ENCODE assay signal across 34 cellular contexts in the genomic region with DNA sequence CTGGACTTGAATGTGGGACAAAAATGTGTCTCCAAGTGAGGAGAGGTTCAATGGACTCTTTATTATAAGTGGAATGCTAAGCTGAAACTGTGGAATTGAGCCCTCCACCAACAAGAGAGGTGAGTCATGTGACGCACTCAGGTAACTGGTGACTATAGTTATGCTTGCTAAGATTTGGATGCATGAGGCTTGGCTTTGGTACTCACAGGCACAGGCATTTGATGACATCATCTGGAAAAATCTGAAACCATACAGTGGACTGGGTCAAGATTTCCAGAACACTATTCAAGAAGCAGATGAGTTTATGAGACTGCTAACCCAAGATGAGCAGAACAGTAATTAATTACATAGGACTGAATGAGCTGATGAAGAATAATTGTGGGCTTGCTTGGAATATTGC. TPM values are rescaled to one million over a fixed set of nuclear protein-coding genes. Genes with fewer than 3 reads are reported as not detected.
DNase-seq lines count a peak whose midpoint lies in the region; ATAC-seq, FAIRE-seq and TF ChIP-seq lines count a peak whose summit lies in the region.
"Had no signal": no experiment of that assay in that cellular context is flagged by ENCODE, and none has a peak within 500 bp of the region (broad histone marks: within the 10 kb centered on the region; RNA-seq: fewer than 3 reads in every experiment).

No MANE protein-coding gene starts in this region.

- H3K36me3 ChIP-seq in HEK293 (ENCODE audit: control insufficient read depth in 2 of 2, insufficient read depth in 1 of 2, low read length in 2 of 2) (no peaks in the 10 kb centered on the region), bronchial epithelial cell (ENCODE audit: control insufficient read depth, insufficient read depth, low read length) (no peaks in the 10 kb centered on the region), psoas muscle (ENCODE audit: insufficient read depth in 1 of 2, low read depth in 1 of 2) (no peaks in the 10 kb centered on the region)
- H3K36me3 ChIP-seq: BE2C, BLaER1 had no signal

- H3K9me3 ChIP-seq in HEK293 (ENCODE audit: control insufficient read depth, insufficient read depth, low read depth, low read length) (no peaks in the 10 kb centered on the region), psoas muscle (no peaks in the 10 kb centered on the region)
- H3K9me3 ChIP-seq: BE2C had no signal

- H3K27ac ChIP-seq in HEK293 (ENCODE audit: extremely low read depth, low read depth, low read length) = no peak overlapping the region
- no peak overlapping the region for H3K27ac ChIP-seq in psoas muscle
- H3K27ac ChIP-seq: BLaER1 had no signal

- CTCF ChIA-PET in HEK293 (lab: Yijun Ruan, JAX) = no interaction called here

- TF ChIP-seq CTCF in HEK293 (tag by site-specific recombination; IDR thresholded peaks at IDR 0.05) (no peak), bronchial epithelial cell (IDR thresholded peaks at IDR 0.05; ENCODE audit: insufficient read depth, low read length, severe bottlenecking) (no peak), epithelial cell of esophagus (IDR thresholded peaks at IDR 0.05; ENCODE audit: insufficient read depth, low read depth, low read length, missing control alignments) (no peak), psoas muscle (IDR thresholded peaks at IDR 0.05) (no peak)

- peaks cover 7% of the 10 kb centered on the region for H3K27me3 Mint-ChIP-seq in activated T-cell treated with anti-CD3 and anti-CD28 coated beads, Interleukin-2, amount 50 U/mL, for 4 hours (ENCODE audit: low read depth)

- DNase-seq in bronchial epithelial cell (ENCODE audit: low read depth) = peak; percentile 13
- DNase-seq in epithelial cell of esophagus (ENCODE audit: low read depth) = peak; percentile 8
- no peak for DNase-seq in psoas muscle
- DNase-seq in activated T-cell treated with anti-CD3 and anti-CD28 coated beads, Interleukin-2, amount 50 U/mL, for 4 hours = no peak
- DNase-seq in NCI-H2196 (lab: John Stamatoyannopoulos, UW; ENCODE audit: unreplicated experiment) = no peak
- DNase-seq in D341Med (ENCODE audit: low spot score) = no peak
- DNase-seq: 8988T; ACHN; BE2C; C1 segment of cervical spinal cord; CD4-positive, alpha-beta memory T cell; CD4-positive, CD25-positive, alpha-beta regulatory T cell; CD8-positive, alpha-beta memory T cell; COR-L47; DMS 273 treated with DMSO at 0.1 percent for 48 hours; DMS153; DMS53; DMS79; DND-41; EL; GDM1 had no signal

- no peak for ATAC-seq in psoas muscle
- ATAC-seq in activated T-cell treated with anti-CD3 and anti-CD28 coated beads, Interleukin-2, amount 50 U/mL, for 4 hours = no peak
- ATAC-seq: GM12878 had no signal

- no peaks in the 10 kb centered on the region for H3K4me1 ChIP-seq in HEK293 (ENCODE audit: control insufficient read depth, insufficient read depth, low read length)
- H3K4me1 ChIP-seq in psoas muscle = no peaks in the 10 kb centered on the region
- H3K4me1 ChIP-seq: BE2C had no signal

- POLR2A ChIA-PET in HEK293 (lab: Yijun Ruan, JAX) = no interaction called here

- no peaks in the 10 kb centered on the region for H3K36me3 Mint-ChIP-seq in activated T-cell treated with anti-CD3 and anti-CD28 coated beads, Interleukin-2, amount 50 U/mL, for 4 hours (ENCODE audit: insufficient read depth)
- H3K36me3 Mint-ChIP-seq: CD14-positive monocyte; CD4-positive, alpha-beta memory T cell; CD4-positive, CD25-positive, alpha-beta regulatory T cell; CD8-positive, alpha-beta memory T cell had no signal

- intact Hi-C loops in psoas muscle (cut with DNase I) = no loop called here

- FAIRE-seq in bronchial epithelial cell (lab: Jason Lieb, UNC) = no peak
- FAIRE-seq: A204.1, D721Med, GM12878, GM12892, GM18507 had no signal

- WGBS in psoas muscle, 3 donors = 97 to 100% (median 97%) methylated on average over 1 of the region's 1 CpG

- H3K9me3 Mint-ChIP-seq in activated T-cell treated with anti-CD3 and anti-CD28 coated beads, Interleukin-2, amount 50 U/mL, for 4 hours = peaks cover 15% of the 10 kb centered on the region

- no peak for TF ChIP-seq EP300 in Ishikawa (IDR thresholded peaks at IDR 0.05; ENCODE audit: borderline replicate concordance)

- no peak for TF ChIP-seq RAD21 in Ishikawa (IDR thresholded peaks at IDR 0.05; ENCODE audit: low read depth)

- H3K27me3 ChIP-seq in bronchial epithelial cell (ENCODE audit: control insufficient read depth, insufficient read depth, low read length) (no peaks in the 10 kb centered on the region), psoas muscle (ENCODE audit: insufficient read depth in 3 of 3, low read length in 2 of 3) (no peaks in the 10 kb centered on the region)
- H3K27me3 ChIP-seq: BE2C, BLaER1 had no signal

- no peaks in the 10 kb centered on the region for H3K4me1 Mint-ChIP-seq in activated T-cell treated with anti-CD3 and anti-CD28 coated beads, Interleukin-2, amount 50 U/mL, for 4 hours (ENCODE audit: low read depth)
- H3K4me1 Mint-ChIP-seq: CD4-positive, alpha-beta memory T cell; CD4-positive, CD25-positive, alpha-beta regulatory T cell; CD8-positive, alpha-beta memory T cell had no signal

- no peak overlapping the region for H3K4me3 ChIP-seq in HEK293 (ENCODE audit: low read depth, low read length)
- H3K4me3 ChIP-seq in bronchial epithelial cell (ENCODE audit: low read depth, low read length) = no peak overlapping the region
- no peak overlapping the region for H3K4me3 ChIP-seq in epithelial cell of esophagus (ENCODE audit: low read length)
- no peak overlapping the region for H3K4me3 ChIP-seq in psoas muscle
- H3K4me3 ChIP-seq: BLaER1, GM12878 had no signal

- no peak overlapping the region for H3K4me3 Mint-ChIP-seq in activated T-cell treated with anti-CD3 and anti-CD28 coated beads, Interleukin-2, amount 50 U/mL, for 4 hours
- H3K4me3 Mint-ChIP-seq: CD14-positive monocyte; CD4-positive, alpha-beta memory T cell; CD4-positive, CD25-positive, alpha-beta regulatory T cell; CD8-positive, alpha-beta memory T cell had no signal

TF ChIP-seq in HEK293, 187 proteins besides CTCF, POLR2A, EP300 and RAD21:
- TF ChIP-seq, protein P1, sequence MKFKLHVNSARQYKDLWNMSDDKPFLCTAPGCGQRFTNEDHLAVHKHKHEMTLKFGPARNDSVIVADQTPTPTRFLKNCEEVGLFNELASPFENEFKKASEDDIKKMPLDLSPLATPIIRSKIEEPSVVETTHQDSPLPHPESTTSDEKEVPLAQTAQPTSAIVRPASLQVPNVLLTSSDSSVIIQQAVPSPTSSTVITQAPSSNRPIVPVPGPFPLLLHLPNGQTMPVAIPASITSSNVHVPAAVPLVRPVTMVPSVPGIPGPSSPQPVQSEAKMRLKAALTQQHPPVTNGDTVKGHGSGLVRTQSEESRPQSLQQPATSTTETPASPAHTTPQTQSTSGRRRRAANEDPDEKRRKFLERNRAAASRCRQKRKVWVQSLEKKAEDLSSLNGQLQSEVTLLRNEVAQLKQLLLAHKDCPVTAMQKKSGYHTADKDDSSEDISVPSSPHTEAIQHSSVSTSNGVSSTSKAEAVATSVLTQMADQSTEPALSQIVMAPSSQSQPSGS (tag by site-specific recombination; IDR thresholded peaks at IDR 0.05; ENCODE audit: low read depth) = 0 out of 2 replicates have a peak, but pooled peaks have one; percentile 15
- TF ChIP-seq ZNF202 (tag by site-specific recombination; IDR thresholded peaks at IDR 0.05; ENCODE audit: borderline replicate concordance) (no peak), ZNF571 (tag by site-specific recombination; IDR thresholded peaks at IDR 0.05) (no peak), ZNF157 (tag by site-specific recombination; IDR thresholded peaks at IDR 0.05) (no peak)

TF ChIP-seq in Ishikawa, 13 proteins besides CTCF, POLR2A, EP300 and RAD21:
- TF ChIP-seq EGR1 (IDR thresholded peaks at IDR 0.05) = no peak
- TF ChIP-seq, protein P2, sequence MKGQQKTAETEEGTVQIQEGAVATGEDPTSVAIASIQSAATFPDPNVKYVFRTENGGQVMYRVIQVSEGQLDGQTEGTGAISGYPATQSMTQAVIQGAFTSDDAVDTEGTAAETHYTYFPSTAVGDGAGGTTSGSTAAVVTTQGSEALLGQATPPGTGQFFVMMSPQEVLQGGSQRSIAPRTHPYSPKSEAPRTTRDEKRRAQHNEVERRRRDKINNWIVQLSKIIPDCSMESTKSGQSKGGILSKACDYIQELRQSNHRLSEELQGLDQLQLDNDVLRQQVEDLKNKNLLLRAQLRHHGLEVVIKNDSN (IDR thresholded peaks at IDR 0.05) = 0 out of 2 replicates have a peak, but pooled peaks have one; percentile 18

RNA-seq across cellular contexts. Expression of gene SULT1C3, which starts 15.7 kb away (rescaled TPM):
- total RNA-seq in bronchial epithelial cell (not detected in 2 replicates), psoas muscle (not detected)
- polyA plus RNA-seq in psoas muscle = not detected
- total RNA-seq in activated T-cell treated with anti-CD3 and anti-CD28 coated beads, Interleukin-2, amount 50 U/mL, for 4 hours = not detected
- total RNA-seq: A673; CD4-positive, alpha-beta memory T cell; CD4-positive, CD25-positive, alpha-beta regulatory T cell; CD8-positive, alpha-beta memory T cell; Daoy; G401; GM12878 had no signal
- polyA plus RNA-seq: AG04450; CD14-positive monocyte; CD4-positive, alpha-beta memory T cell; CD4-positive, CD25-positive, alpha-beta regulatory T cell; CD8-positive, alpha-beta memory T cell; GM12878 had no signal

Comparison
In these comparisons a context has a peak if more than half of its experiments do, and no peak if none do; other contexts are left out.
1. DNase-seq: peak in bronchial epithelial cell (single experiment) and epithelial cell of esophagus (single experiment); none in psoas muscle (0 of 2), activated T-cell treated with anti-CD3 and anti-CD28 coated beads, Interleukin-2, amount 50 U/mL, for 4 hours (single experiment), NCI-H2196 (single experiment) and D341Med (single experiment).